Comparison of ENCODE assay signal across 1 cellular context in genomic region chr6:39615622-39616021, GRCh38.
TF ChIP-seq lines count a peak whose summit lies in the region.

No MANE protein-coding gene starts in this region.

TF ChIP-seq in GM12878, 131 proteins besides CTCF, POLR2A, EP300 and RAD21 (continued from another document):
- TF ChIP-seq BRCA1 (IDR thresholded peaks at IDR 0.05; ENCODE audit: low read depth, low read length) (no peak), BACH1 (IDR thresholded peaks at IDR 0.05; ENCODE audit: borderline replicate concordance) (no peak), SPI1 (IDR thresholded peaks at IDR 0.05; ENCODE audit: borderline replicate concordance, insufficient read depth, low read depth, low read length) (no peak)
